ENCODE assay signal across 19 cellular contexts in genomic region chr10:50360486-50360885, GRCh38.
DNase-seq lines count a peak whose midpoint lies in the region; ATAC-seq and TF ChIP-seq lines count a peak whose summit lies in the region.
"Had no signal": no experiment of that assay in that cellular context is flagged by ENCODE, and none has a peak within 500 bp of the region (broad histone marks: within the 10 kb centered on the region; RNA-seq: fewer than 3 reads in every experiment).

No MANE protein-coding gene starts in this region.

- H3K4me3 ChIP-seq in CD4-positive, CD25-positive, alpha-beta regulatory T cell (ENCODE audit: low read depth, low read length) = peak overlapping the region; percentile 19
- H3K4me3 ChIP-seq: HAP-1, Peyer's patch had no signal

- peak overlapping the region in 2 of 3 donors; percentile 16 to 18 for H3K27ac Mint-ChIP-seq in CD4-positive, CD25-positive, alpha-beta regulatory T cell
- H3K27ac Mint-ChIP-seq in activated B cell treated with CpG ODN at 0.5 μM for 24 hours = peak overlapping the region; percentile 87
- H3K27ac Mint-ChIP-seq: activated CD8-positive, alpha-beta T cell treated with anti-CD3 and anti-CD28 coated beads for 36 hours had no signal

- CTCF ChIA-PET in activated B cell treated with CpG ODN at 0.5 μM for 24 hours (lab: Charles Lee) = no interaction called here
- CTCF ChIA-PET in GM10248 (lab: Yijun Ruan, JAX) = interaction anchor here (0.7 to 2.0 kb wide), 10 partner anchors 8 to 767 kb away, joined by 3 to 6 read pairs (median 4); no protein-coding TSS in a partner anchor

- H3K27me3 Mint-ChIP-seq in CD4-positive, CD25-positive, alpha-beta regulatory T cell = no peaks in the 10 kb centered on the region
- H3K27me3 Mint-ChIP-seq in activated B cell treated with CpG ODN at 0.5 μM for 24 hours = no peaks in the 10 kb centered on the region
- H3K27me3 Mint-ChIP-seq: activated CD8-positive, alpha-beta T cell treated with anti-CD3 and anti-CD28 coated beads for 36 hours had no signal

- TF ChIP-seq CTCF in activated B cell treated with CpG ODN at 0.5 μM for 24 hours (IDR thresholded peaks at IDR 0.05) (no peak), GM10248 (IDR thresholded peaks at IDR 0.05; ENCODE audit: control extremely low read depth, extremely low read depth, low read depth, missing control alignments) (no peak)

- POLR2A ChIA-PET in activated B cell treated with CpG ODN at 0.5 μM for 24 hours (lab: Charles Lee) (interaction anchor here (1.0 kb wide), 1 partner anchor 264 kb away, joined by 3 read pairs; the partner anchor contains the start of gene SGMS1), GM10248 (lab: Yijun Ruan, JAX) (no interaction called here)

- no peak overlapping the region for H3K27ac ChIP-seq in CD4-positive, CD25-positive, alpha-beta regulatory T cell (ENCODE audit: insufficient read depth, low read length, poor library complexity, severe bottlenecking)
- H3K27ac ChIP-seq: neutrophil, Peyer's patch had no signal

- no peaks in the 10 kb centered on the region for H3K27me3 ChIP-seq in CD4-positive, CD25-positive, alpha-beta regulatory T cell (ENCODE audit: control insufficient read depth, insufficient read depth, low read length)
- H3K27me3 ChIP-seq: BE2C, neutrophil, Peyer's patch had no signal

- no peak for DNase-seq in CD4-positive, CD25-positive, alpha-beta regulatory T cell
- no peak for DNase-seq in activated B cell treated with CpG ODN at 0.5 μM for 24 hours
- no peak for DNase-seq in left ventricle myocardium superior
- peak; percentile 56 for DNase-seq in pons (ENCODE audit: low spot score)
- no peak for DNase-seq in Ammon's horn (ENCODE audit: low spot score)
- no peak for DNase-seq in GM10248 (ENCODE audit: extremely low spot score)
- DNase-seq in ecto neural progenitor cell (ENCODE audit: low spot score) = no peak
- no peak for DNase-seq in stimulated activated naive CD8-positive, alpha-beta T cell treated with anti-CD3 and anti-CD28 coated beads, Interleukin-15, Interleukin-2, amounts not matched to agents 100 U/mL and 50 U/mL, for 24 hours
- DNase-seq: activated CD8-positive, alpha-beta T cell treated with anti-CD3 and anti-CD28 coated beads for 36 hours; activated naive CD4-positive, alpha-beta T cell treated with Interleukin-2 at 50 U/mL for 16 hours; BE2C; DND-41; MV-4-11; Peyer's patch; stimulated activated CD4-positive, alpha-beta T cell treated with anti-CD3 and anti-CD28 coated beads, Interleukin-15, amount 100 ng/mL, for 24 hours; stimulated activated CD8-positive, alpha-beta memory T cell treated with anti-CD3 and anti-CD28 coated beads, Interleukin-4, amount 100 ng/mL, for 48 hours; T-helper 2 cell had no signal

- ATAC-seq in CD4-positive, CD25-positive, alpha-beta regulatory T cell (ENCODE audit: low read depth in 2 of 2) = no peak
- ATAC-seq in activated B cell treated with CpG ODN at 0.5 μM for 24 hours (ENCODE audit: low read depth) (no peak), left ventricle myocardium superior (peak; percentile 65)
- ATAC-seq in stimulated activated naive CD8-positive, alpha-beta T cell treated with anti-CD3 and anti-CD28 coated beads, Interleukin-15, Interleukin-2, amounts not matched to agents 100 U/mL and 50 U/mL, for 24 hours = no peak
- ATAC-seq: activated CD8-positive, alpha-beta T cell treated with anti-CD3 and anti-CD28 coated beads for 36 hours had no signal

- peaks cover 26% of the 10 kb centered on the region for H3K36me3 Mint-ChIP-seq in CD4-positive, CD25-positive, alpha-beta regulatory T cell
- peaks cover 26% of the 10 kb centered on the region for H3K36me3 Mint-ChIP-seq in activated B cell treated with CpG ODN at 0.5 μM for 24 hours (ENCODE audit: low read depth)

- H3K9me3 Mint-ChIP-seq in CD4-positive, CD25-positive, alpha-beta regulatory T cell = peaks cover 0 to 3% (median 0%) of the 10 kb centered on the region in 7 donors
- H3K9me3 Mint-ChIP-seq in activated B cell treated with CpG ODN at 0.5 μM for 24 hours = peaks cover 8% of the 10 kb centered on the region
- H3K9me3 Mint-ChIP-seq: activated CD8-positive, alpha-beta T cell treated with anti-CD3 and anti-CD28 coated beads for 36 hours had no signal

- peak overlapping the region in 3 of 4 donors; percentile 0 to 92 (median 57) for H3K4me3 Mint-ChIP-seq in CD4-positive, CD25-positive, alpha-beta regulatory T cell
- H3K4me3 Mint-ChIP-seq in activated B cell treated with CpG ODN at 0.5 μM for 24 hours = no peak overlapping the region
- H3K4me3 Mint-ChIP-seq: activated CD8-positive, alpha-beta T cell treated with anti-CD3 and anti-CD28 coated beads for 36 hours had no signal

- intact Hi-C loops in activated B cell treated with CpG ODN at 0.5 μM for 24 hours (cut with micrococcal nuclease) (loop anchor here (5.0 kb wide), 1 partner anchor 147 kb away; no protein-coding TSS in a partner anchor), left ventricle myocardium superior (cut with micrococcal nuclease) (loop anchor here (1.0 kb wide), 1 partner anchor 19 kb away; no protein-coding TSS in a partner anchor)

- no peaks in the 10 kb centered on the region for H3K9me3 ChIP-seq in CD4-positive, CD25-positive, alpha-beta regulatory T cell (ENCODE audit: control insufficient read depth in 2 of 2, low read length in 2 of 2)
- H3K9me3 ChIP-seq: BE2C, HAP-1, neutrophil, Peyer's patch had no signal

- peaks cover 31% of the 10 kb centered on the region for H3K4me1 ChIP-seq in CD4-positive, CD25-positive, alpha-beta regulatory T cell (ENCODE audit: control insufficient read depth, insufficient read depth, low read length, poor library complexity, severe bottlenecking)
- H3K4me1 ChIP-seq: BE2C, HAP-1, Peyer's patch had no signal

- H3K36me3 ChIP-seq in CD4-positive, CD25-positive, alpha-beta regulatory T cell (ENCODE audit: control insufficient read depth, insufficient read depth, low read length) = peaks cover 4% of the 10 kb centered on the region
- H3K36me3 ChIP-seq: BE2C, HAP-1, neutrophil, Peyer's patch had no signal

- peaks cover 38 to 73% (median 54%) of the 10 kb centered on the region in 4 donors for H3K4me1 Mint-ChIP-seq in CD4-positive, CD25-positive, alpha-beta regulatory T cell
- peaks cover 50% of the 10 kb centered on the region for H3K4me1 Mint-ChIP-seq in activated B cell treated with CpG ODN at 0.5 μM for 24 hours
